In the genomic region with DNA sequence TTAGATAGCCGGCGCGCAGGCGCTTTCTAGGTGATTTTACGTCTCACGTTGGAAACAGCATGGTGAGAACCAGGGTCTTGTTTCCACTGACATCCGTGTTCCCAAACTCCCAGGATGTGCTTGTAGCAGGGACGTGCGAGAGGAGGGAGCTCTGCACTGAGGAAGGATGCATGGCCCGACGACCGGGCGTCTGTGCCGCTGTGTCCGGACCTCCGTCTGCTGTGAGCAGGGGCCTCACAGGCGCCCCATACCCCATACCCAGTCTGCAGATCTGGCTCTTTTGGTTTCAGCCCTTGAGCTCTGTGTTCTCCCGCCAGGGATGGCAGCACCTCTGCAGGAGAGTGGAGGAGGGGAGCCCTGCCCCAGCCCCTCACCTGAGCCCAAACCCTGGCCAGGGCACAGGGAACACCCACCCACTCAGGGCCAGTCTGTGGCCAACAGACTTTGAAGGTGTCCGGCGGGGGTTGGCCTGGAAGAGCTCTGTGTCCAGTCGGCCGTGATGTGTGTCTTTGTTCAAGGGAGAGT, we compare ENCODE assay signal across 15 cellular contexts.
A peak's percentile ranks its signal among the peaks of the same experiment; 100 is the strongest.
DNase-seq lines count a peak whose midpoint lies in the region; ATAC-seq, FAIRE-seq and TF ChIP-seq lines count a peak whose summit lies in the region.
"Had no signal": no experiment of that assay in that cellular context is flagged by ENCODE, and none has a peak within 500 bp of the region (broad histone marks: within the 10 kb centered on the region; RNA-seq: fewer than 3 reads in every experiment).

No MANE protein-coding gene starts in this region.

- H3K23ac ChIP-seq in neuronal stem cell (ENCODE audit: low read depth, low read length, poor library complexity): peak overlapping the region; percentile 7

- no peak overlapping the region for H2BK15ac ChIP-seq in neuronal stem cell (ENCODE audit: low read length)

- H3K27me3 ChIP-seq in right lobe of liver (no peaks in the 10 kb centered on the region), HepG2 (ENCODE audit: control insufficient read depth in 1 of 2, insufficient read depth in 2 of 2, low read length in 2 of 2) (peaks cover 5 to 61% of the 10 kb centered on the region in 2 experiments; a peak in 4 of 5 replicates), neuronal stem cell (ENCODE audit: control insufficient read depth in 3 of 3, insufficient read depth in 3 of 3, low read depth in 1 of 3, low read length in 3 of 3) (peaks cover 0 to 37% (median 0%) of the 10 kb centered on the region in 3 experiments)

- H3K27me3 Mint-ChIP-seq in activated CD4-positive, alpha-beta T cell treated with anti-CD3 and anti-CD28 coated beads for 36 hours: no peaks in the 10 kb centered on the region

- 95% methylated on average over 4 of the region's 22 CpGs for WGBS in right lobe of liver (ENCODE audit: insufficient coverage, low coverage, low lambda C conversion rate, missing lambda C conversion rate)
- 60% methylated on average over 6 of the region's 22 CpGs for WGBS in HepG2 (ENCODE audit: low lambda C conversion rate)
- no CpG with 5 or more reads among the region's 22 CpGs for WGBS in neuronal stem cell (ENCODE audit: extremely low coverage in 2 of 2, insufficient read length in 2 of 2, insufficient replicate concordance in 1 of 2), 2 donors

- no peaks in the 10 kb centered on the region for H3K4me1 ChIP-seq in right lobe of liver
- no peaks in the 10 kb centered on the region for H3K4me1 ChIP-seq in HepG2 (ENCODE audit: insufficient read depth, low read length)
- H3K4me1 ChIP-seq in kidney (ENCODE audit: control insufficient read depth in 1 of 2, insufficient read depth in 1 of 2, low read depth in 1 of 2, low read length in 2 of 2): no peaks in the 10 kb centered on the region
- peaks cover 0 to 5% of the 10 kb centered on the region in 2 donors for H3K4me1 ChIP-seq in neuronal stem cell (ENCODE audit: control insufficient read depth in 2 of 2, insufficient read depth in 1 of 2, low read depth in 1 of 2, low read length in 2 of 2)
- H3K4me1 ChIP-seq: A549, HAP-1 had no signal

- DNase-seq in right lobe of liver: peak in 2 of 3 donors; percentile 11 to 48
- DNase-seq in HepG2 (ENCODE audit: low spot score): no peak
- DNase-seq in kidney: peak; percentile 55
- DNase-seq in neuronal stem cell (ENCODE audit: low spot score): no peak
- DNase-seq in activated gamma-delta T cell (lab: John Stamatoyannopoulos, UW): no peak
- no peak for DNase-seq in GM19238 (ENCODE audit: insufficient read length, low spot score)
- DNase-seq in activated CD4-positive, alpha-beta T cell treated with anti-CD3 and anti-CD28 coated beads for 36 hours: no peak
- DNase-seq: AML-193; Calu3; CD8-positive, alpha-beta T cell; DMS79 treated with DMSO at 0.1 percent for 48 hours; GF-D8 had no signal

- no peak overlapping the region for H3K9ac ChIP-seq in HepG2 (ENCODE audit: insufficient read depth, low read depth, low read length)
- H3K9ac ChIP-seq in kidney (ENCODE audit: low read length in 2 of 2): no peak overlapping the region
- no peak overlapping the region for H3K9ac ChIP-seq in neuronal stem cell (ENCODE audit: low read depth, low read length, poor library complexity)

- H4K20me1 ChIP-seq in HepG2 (ENCODE audit: insufficient read depth, low read length): no peaks in the 10 kb centered on the region

- no peaks in the 10 kb centered on the region for H3K9me3 ChIP-seq in right lobe of liver
- no peaks in the 10 kb centered on the region for H3K9me3 ChIP-seq in HepG2 (ENCODE audit: low read length)
- no peaks in the 10 kb centered on the region for H3K9me3 ChIP-seq in kidney (ENCODE audit: control insufficient read depth in 1 of 2, low read length in 2 of 2)
- no peaks in the 10 kb centered on the region for H3K9me3 ChIP-seq in neuronal stem cell (replicated peaks in 1 of 2; ENCODE audit: control insufficient read depth in 2 of 2, insufficient read depth in 1 of 2, low read depth in 1 of 2, low read length in 2 of 2)
- H3K9me3 ChIP-seq: A549, HAP-1 had no signal

- intact Hi-C loops in right lobe of liver (cut with DNase I) (no loop called here), HepG2 (cut with micrococcal nuclease; ENCODE audit: unreplicated experiment) (no loop called here), kidney (cut with DNase I) (no loop called here)
- intact Hi-C loops in activated CD4-positive, alpha-beta T cell treated with anti-CD3 and anti-CD28 coated beads for 36 hours (cut with DNase I, micrococcal nuclease): no loop called here

- no peak overlapping the region for H2AFZ ChIP-seq in HepG2 (ENCODE audit: low read length)
- no peak overlapping the region for H2AFZ ChIP-seq in neuronal stem cell (ENCODE audit: low read length)

- TF ChIP-seq CTCF in right lobe of liver (IDR thresholded peaks at IDR 0.05) (no peak), HepG2 (CRISPR knock-in tag; IDR thresholded peaks at IDR 0.05) (no peak), kidney (IDR thresholded peaks at IDR 0.05; ENCODE audit: borderline replicate concordance, extremely low read depth, insufficient read depth) (no peak)

- FAIRE-seq in HepG2 (lab: Jason Lieb, UNC) (no peak), kidney (lab: Jason Lieb, UNC) (no peak)
- FAIRE-seq: A549 had no signal

- no peak overlapping the region for H4K91ac ChIP-seq in neuronal stem cell (ENCODE audit: low read depth, low read length, poor library complexity)

- peaks cover 12% of the 10 kb centered on the region for H3K4me1 Mint-ChIP-seq in activated CD4-positive, alpha-beta T cell treated with anti-CD3 and anti-CD28 coated beads for 36 hours

- no peak for TF ChIP-seq RAD21 in HepG2 (CRISPR knock-in tag; IDR thresholded peaks at IDR 0.05)

- BruUV-seq in HepG2 (replicated peaks; lab: Mats Ljungman, UMichigan): no TSS peak

- H3K18ac ChIP-seq in neuronal stem cell (ENCODE audit: low read length): no peak overlapping the region

- no peak overlapping the region for H3K14ac ChIP-seq in neuronal stem cell (ENCODE audit: low read length)

- no peak for TF ChIP-seq POLR2A in right lobe of liver (IDR thresholded peaks at IDR 0.05)
- TF ChIP-seq POLR2A in HepG2 (IDR thresholded peaks at IDR 0.05; ENCODE audit: insufficient read depth in 1 of 2, low read depth in 2 of 2, low read length in 2 of 2): no peak

- no peak for TF ChIP-seq EP300 in HepG2 (IDR thresholded peaks at IDR 0.05; ENCODE audit: low read depth in 2 of 2, low read length in 2 of 2)
- no peak for TF ChIP-seq EP300 in HepG2 (CRISPR knock-in tag; IDR thresholded peaks at IDR 0.05; ENCODE audit: borderline replicate concordance)

- CTCF ChIA-PET in HepG2 (lab: Yijun Ruan, JAX; ENCODE audit: low intra/inter-chr PET ratio, low total read pairs): no interaction called here
- CTCF ChIA-PET in activated CD4-positive, alpha-beta T cell treated with anti-CD3 and anti-CD28 coated beads for 36 hours (lab: Charles Lee): no interaction called here

- H2BK120ac ChIP-seq in neuronal stem cell (ENCODE audit: low read depth, low read length): no peak overlapping the region

- no peak overlapping the region for H4K8ac ChIP-seq in neuronal stem cell (ENCODE audit: low read depth, low read length)

- no peaks in the 10 kb centered on the region for H3K36me3 ChIP-seq in right lobe of liver
- H3K36me3 ChIP-seq in HepG2 (replicated peaks in 1 of 2; ENCODE audit: control insufficient read depth in 1 of 2, insufficient read depth in 2 of 2, low read length in 2 of 2): no peaks in the 10 kb centered on the region
- H3K36me3 ChIP-seq in kidney (ENCODE audit: control insufficient read depth in 1 of 2, insufficient read depth in 2 of 2, low read length in 2 of 2): no peaks in the 10 kb centered on the region
- H3K36me3 ChIP-seq in neuronal stem cell (replicated peaks in 1 of 2; ENCODE audit: control insufficient read depth in 2 of 2, insufficient read depth in 2 of 2, low read length in 2 of 2): no peaks in the 10 kb centered on the region
- H3K36me3 ChIP-seq: HAP-1 had no signal

- H2BK12ac ChIP-seq in neuronal stem cell (ENCODE audit: low read length): no peak overlapping the region

- no peaks in the 10 kb centered on the region for H3K79me1 ChIP-seq in neuronal stem cell (ENCODE audit: low read depth, low read length)

- H3K36me3 Mint-ChIP-seq in activated CD4-positive, alpha-beta T cell treated with anti-CD3 and anti-CD28 coated beads for 36 hours (ENCODE audit: low read depth): no peaks in the 10 kb centered on the region
- H3K36me3 Mint-ChIP-seq: CD8-positive, alpha-beta T cell had no signal

- H3K27ac ChIP-seq in right lobe of liver: no peak overlapping the region
- H3K27ac ChIP-seq in HepG2 (ENCODE audit: extremely low read length, insufficient read depth, low read length): no peak overlapping the region
- no peak overlapping the region for H3K27ac ChIP-seq in kidney (ENCODE audit: low read depth in 2 of 2, low read length in 2 of 2)
- no peak overlapping the region for H3K27ac ChIP-seq in neuronal stem cell (replicated peaks; ENCODE audit: low read length)
- H3K27ac ChIP-seq: 22Rv1, A549 had no signal

- in situ Hi-C loops in HepG2 (cut with HindIII; ENCODE audit: extremely low pct_ligation_motif_present, low pct_unique_long_range_greater_than_20kb): no loop called here

- H3K79me2 ChIP-seq in HepG2 (ENCODE audit: insufficient read depth, low read length): no peaks in the 10 kb centered on the region

- no peak for ATAC-seq in right lobe of liver
- ATAC-seq in HepG2: no peak
- no peak for ATAC-seq in activated CD4-positive, alpha-beta T cell treated with anti-CD3 and anti-CD28 coated beads for 36 hours
- ATAC-seq: A549; CD8-positive, alpha-beta T cell had no signal

- POLR2A ChIA-PET in HepG2 (lab: Yijun Ruan, JAX): no interaction called here
- POLR2A ChIA-PET in activated CD4-positive, alpha-beta T cell treated with anti-CD3 and anti-CD28 coated beads for 36 hours (lab: Charles Lee): interaction anchor here (0.7 kb wide), 1 partner anchor 113 kb away, joined by 3 read pairs; no protein-coding TSS in a partner anchor

- no peak overlapping the region for H3K27ac Mint-ChIP-seq in activated CD4-positive, alpha-beta T cell treated with anti-CD3 and anti-CD28 coated beads for 36 hours
- H3K27ac Mint-ChIP-seq: CD8-positive, alpha-beta T cell had no signal

- no peaks in the 10 kb centered on the region for H3K9me3 Mint-ChIP-seq in activated CD4-positive, alpha-beta T cell treated with anti-CD3 and anti-CD28 coated beads for 36 hours (ENCODE audit: low read depth)
- H3K9me3 Mint-ChIP-seq: CD8-positive, alpha-beta T cell had no signal

- no peak overlapping the region for H3K4ac ChIP-seq in neuronal stem cell (ENCODE audit: low read length)

- no peak overlapping the region for H2BK5ac ChIP-seq in neuronal stem cell (ENCODE audit: low read length)

- H3K4me3 ChIP-seq in right lobe of liver: no peak overlapping the region
- H3K4me3 ChIP-seq in HepG2 (replicated peaks in 1 of 3; ENCODE audit: insufficient read depth in 1 of 3, low read depth in 2 of 3, low read length in 3 of 3): no peak overlapping the region
- no peak overlapping the region for H3K4me3 ChIP-seq in kidney (ENCODE audit: low read length in 2 of 2)
- H3K4me3 ChIP-seq in neuronal stem cell (ENCODE audit: low read length in 2 of 2): no peak overlapping the region
- H3K4me3 ChIP-seq: A549, HAP-1 had no signal

- no peak overlapping the region for H3K4me3 Mint-ChIP-seq in activated CD4-positive, alpha-beta T cell treated with anti-CD3 and anti-CD28 coated beads for 36 hours
- H3K4me3 Mint-ChIP-seq: CD8-positive, alpha-beta T cell had no signal

- H3K4me2 ChIP-seq in HepG2 (ENCODE audit: low read depth, low read length) (no peak overlapping the region), neuronal stem cell (ENCODE audit: insufficient read depth, low read length, poor library complexity, severe bottlenecking) (no peak overlapping the region)
- H3K4me2 ChIP-seq: A549 had no signal

- H2AK5ac ChIP-seq in neuronal stem cell (ENCODE audit: low read depth, low read length): no peak overlapping the region

Comparison
In these comparisons a context has a peak if more than half of its experiments do, and no peak if none do; other contexts are left out.
1. DNase-seq: peak in right lobe of liver (2 of 3) and kidney (single experiment); none in HepG2 (single experiment), neuronal stem cell (single experiment), activated gamma-delta T cell (single experiment), GM19238 (single experiment) and activated CD4-positive, alpha-beta T cell treated with anti-CD3 and anti-CD28 coated beads for 36 hours (single experiment).